Comparison of ENCODE assay signal across 2 cellular contexts in genomic region chr17:76384987-76385891, GRCh38.
TF ChIP-seq lines count a peak whose summit lies in the region.

No MANE protein-coding gene starts in this region.

TF ChIP-seq in HEK293, 187 proteins besides CTCF, POLR2A, EP300 and RAD21 (continued from another document):
- TF ChIP-seq GLIS2 (tag by site-specific recombination; IDR thresholded peaks at IDR 0.05) = no peak; the same call in 1 of the 2 replicates
- TF ChIP-seq ZNF211 (tag by site-specific recombination; IDR thresholded peaks at IDR 0.05; ENCODE audit: low read depth) = no peak
- TF ChIP-seq ZNF610 (tag by site-specific recombination; IDR thresholded peaks at IDR 0.05; ENCODE audit: borderline replicate concordance) = no peak
- no peak for TF ChIP-seq ZNF146 (tag by site-specific recombination; IDR thresholded peaks at IDR 0.05)
- TF ChIP-seq PATZ1 (tag by site-specific recombination; IDR thresholded peaks at IDR 0.05) = no peak
- TF ChIP-seq BCL6B (tag by site-specific recombination; IDR thresholded peaks at IDR 0.05) = no peak
- TF ChIP-seq ZNF544 (tag by site-specific recombination; IDR thresholded peaks at IDR 0.05) = no peak
- no peak for TF ChIP-seq YY1 (tag by site-specific recombination; IDR thresholded peaks at IDR 0.05)
- no peak for TF ChIP-seq ZNF169 (tag by site-specific recombination; IDR thresholded peaks at IDR 0.05)
- no peak for TF ChIP-seq ZNF624 (tag by site-specific recombination; IDR thresholded peaks at IDR 0.05)
- TF ChIP-seq ZNF521 (tag by site-specific recombination; IDR thresholded peaks at IDR 0.05) = no peak
- TF ChIP-seq ZNF391 (tag by site-specific recombination; IDR thresholded peaks at IDR 0.05; ENCODE audit: borderline replicate concordance, low read depth) = no peak
- TF ChIP-seq ZFP41 (tag by site-specific recombination; IDR thresholded peaks at IDR 0.05; ENCODE audit: borderline replicate concordance) = no peak
- TF ChIP-seq ZBTB48 (tag by site-specific recombination; IDR thresholded peaks at IDR 0.05) = peak; percentile 66
- TF ChIP-seq ZNF239 (tag by site-specific recombination; IDR thresholded peaks at IDR 0.05) = no peak

TF ChIP-seq in HepG2, 621 proteins besides CTCF, POLR2A, EP300 and RAD21 (continued from another document and continues in another):
- TF ChIP-seq FOXA3 (CRISPR knock-in tag; IDR thresholded peaks at IDR 0.05) = no peak
- TF ChIP-seq MAFK (conservative IDR thresholded peaks at IDR 0.05 in 1 of 2, IDR thresholded peaks at IDR 0.05 in 1 of 2; ENCODE audit: low read length in 2 of 2) = no peak
- TF ChIP-seq TEF (CRISPR knock-in tag; IDR thresholded peaks at IDR 0.05) = no peak
- no peak for TF ChIP-seq ZBTB26 (CRISPR knock-in tag; IDR thresholded peaks at IDR 0.05; ENCODE audit: borderline replicate concordance)
- no peak; the same call in 1 of the 2 replicates for TF ChIP-seq ZNF569 (CRISPR knock-in tag; IDR thresholded peaks at IDR 0.05; ENCODE audit: borderline replicate concordance)
- TF ChIP-seq PLRG1 (conservative IDR thresholded peaks at IDR 0.05) = no peak
- TF ChIP-seq IKZF4 (CRISPR knock-in tag; IDR thresholded peaks at IDR 0.05; ENCODE audit: borderline replicate concordance, low read depth, not compliant biosample characterization) = peak; percentile 27
- TF ChIP-seq TFE3 (CRISPR knock-in tag; IDR thresholded peaks at IDR 0.05) = no peak
- TF ChIP-seq KLF12 (CRISPR knock-in tag; IDR thresholded peaks at IDR 0.05; ENCODE audit: borderline replicate concordance) = no peak
- TF ChIP-seq CBX5 (CRISPR knock-in tag; IDR thresholded peaks at IDR 0.05; ENCODE audit: borderline replicate concordance) = no peak
- TF ChIP-seq ZNF501 (CRISPR knock-in tag; IDR thresholded peaks at IDR 0.05) = peak; percentile 32; the same call in 1 of the 2 replicates
- no peak for TF ChIP-seq SMARCC2 (IDR thresholded peaks at IDR 0.05)
- TF ChIP-seq SNAPC2 (CRISPR knock-in tag; IDR thresholded peaks at IDR 0.05) = peak; percentile 35; the same call in 1 of the 2 replicates
- 0 out of 2 replicates have a peak, but pooled peaks have one; percentile 54 for TF ChIP-seq ARID2 (CRISPR knock-in tag; IDR thresholded peaks at IDR 0.05; ENCODE audit: borderline replicate concordance)
- TF ChIP-seq MLLT10 (CRISPR knock-in tag; IDR thresholded peaks at IDR 0.05) = no peak
- no peak for TF ChIP-seq RBAK (CRISPR knock-in tag; IDR thresholded peaks at IDR 0.05)
- 0 out of 2 replicates have a peak, but pooled peaks have one; percentile 6 for TF ChIP-seq CC2D1A (CRISPR knock-in tag; IDR thresholded peaks at IDR 0.05)
- TF ChIP-seq ZNF772 (CRISPR knock-in tag; IDR thresholded peaks at IDR 0.05) = peak; percentile 8; the same call in 1 of the 2 replicates
- peak; percentile 32; the same call in 1 of the 2 replicates for TF ChIP-seq HIC2 (CRISPR knock-in tag; IDR thresholded peaks at IDR 0.05; ENCODE audit: low read depth)
- TF ChIP-seq FOSL2 (CRISPR knock-in tag; IDR thresholded peaks at IDR 0.05) = peak; percentile 83
- TF ChIP-seq KLF11 (CRISPR knock-in tag; IDR thresholded peaks at IDR 0.05) = 0 out of 2 replicates have a peak, but pooled peaks have one; percentile 24
- peak; percentile 1; the same call in 1 of the 2 replicates for TF ChIP-seq ZNF543 (CRISPR knock-in tag; IDR thresholded peaks at IDR 0.05)
- TF ChIP-seq ZNF263 (CRISPR knock-in tag; IDR thresholded peaks at IDR 0.05) = peak; percentile 13; the same call in 1 of the 2 replicates
- 0 out of 2 replicates have a peak, but pooled peaks have one; percentile 66 for TF ChIP-seq ZBTB46 (CRISPR knock-in tag; IDR thresholded peaks at IDR 0.05; ENCODE audit: borderline replicate concordance)
- TF ChIP-seq KDM4B (CRISPR knock-in tag; IDR thresholded peaks at IDR 0.05) = no peak
- no peak for TF ChIP-seq GABPA (IDR thresholded peaks at IDR 0.05; ENCODE audit: low read depth, low read length)
- no peak for TF ChIP-seq GABPA (CRISPR knock-in tag; IDR thresholded peaks at IDR 0.05; ENCODE audit: low read depth)
- TF ChIP-seq ZNF432 (CRISPR knock-in tag; IDR thresholded peaks at IDR 0.05; ENCODE audit: borderline replicate concordance) = no peak
- TF ChIP-seq ZNF577 (CRISPR knock-in tag; IDR thresholded peaks at IDR 0.05; ENCODE audit: borderline replicate concordance, low read depth) = no peak
- 0 out of 2 replicates have a peak, but pooled peaks have one; percentile 1 for TF ChIP-seq BORCS8-MEF2B (CRISPR knock-in tag; IDR thresholded peaks at IDR 0.05)
- 0 out of 2 replicates have a peak, but pooled peaks have one; percentile 7 for TF ChIP-seq PAX8 (CRISPR knock-in tag; IDR thresholded peaks at IDR 0.05; ENCODE audit: borderline replicate concordance)
- no peak for TF ChIP-seq HNF4G (IDR thresholded peaks at IDR 0.05; ENCODE audit: borderline replicate concordance, low read depth, low read length)
- TF ChIP-seq HNF4G (CRISPR knock-in tag; IDR thresholded peaks at IDR 0.05; ENCODE audit: borderline replicate concordance, low read depth) = 0 out of 2 replicates have a peak, but pooled peaks have one; percentile 0
- TF ChIP-seq KDM3A (CRISPR knock-in tag; IDR thresholded peaks at IDR 0.05; ENCODE audit: low read depth) = no peak; the same call in 1 of the 2 replicates
- TF ChIP-seq NCOA2 (CRISPR knock-in tag; IDR thresholded peaks at IDR 0.05) = no peak
- no peak for TF ChIP-seq ZNF557 (CRISPR knock-in tag; IDR thresholded peaks at IDR 0.05)
- 0 out of 2 replicates have a peak, but pooled peaks have one; percentile 45 for TF ChIP-seq BATF2 (CRISPR knock-in tag; IDR thresholded peaks at IDR 0.05)
- TF ChIP-seq ZNF256 (CRISPR knock-in tag; conservative IDR thresholded peaks at IDR 0.05) = no peak
- TF ChIP-seq GFI1 (CRISPR knock-in tag; IDR thresholded peaks at IDR 0.05; ENCODE audit: borderline replicate concordance) = no peak
- TF ChIP-seq PHB2 (IDR thresholded peaks at IDR 0.05; ENCODE audit: partially characterized antibody) = no peak
- peak; percentile 79 for TF ChIP-seq HNRNPLL (IDR thresholded peaks at IDR 0.05; ENCODE audit: low read depth, low read length, poor library complexity, severe bottlenecking)
- TF ChIP-seq ZNF747 (CRISPR knock-in tag; IDR thresholded peaks at IDR 0.05; ENCODE audit: borderline replicate concordance) = peak; percentile 19; the same call in 1 of the 2 replicates
- peak; percentile 29 for TF ChIP-seq TAF15 (IDR thresholded peaks at IDR 0.05; ENCODE audit: low read depth, low read length, poor library complexity, severe bottlenecking)
- peak; percentile 30; the same call in 1 of the 2 replicates for TF ChIP-seq ELF1 (CRISPR knock-in tag; IDR thresholded peaks at IDR 0.05)
- no peak for TF ChIP-seq TRIM22 (IDR thresholded peaks at IDR 0.05)
- TF ChIP-seq ZNF207 (IDR thresholded peaks at IDR 0.05; ENCODE audit: borderline replicate concordance) = no peak
- TF ChIP-seq CBX2 (IDR thresholded peaks at IDR 0.05; ENCODE audit: low read depth, low read length) = no peak
- no peak; the same call in 1 of the 2 replicates for TF ChIP-seq CBX2 (CRISPR knock-in tag; IDR thresholded peaks at IDR 0.05; ENCODE audit: low read depth)
- TF ChIP-seq PLSCR1 (CRISPR knock-in tag; IDR thresholded peaks at IDR 0.05; ENCODE audit: borderline replicate concordance) = peak; percentile 6; the same call in 1 of the 2 replicates
- TF ChIP-seq AGO2 (optimal IDR thresholded peaks at IDR 0.05; ENCODE audit: low read depth, low read length) = peak; percentile 94
- no peak for TF ChIP-seq ZNF3 (CRISPR knock-in tag; IDR thresholded peaks at IDR 0.05)
- TF ChIP-seq MBNL3 (CRISPR knock-in tag; conservative IDR thresholded peaks at IDR 0.05) = no peak
